9 cellular contexts compared by ENCODE assay signal in the genomic region with DNA sequence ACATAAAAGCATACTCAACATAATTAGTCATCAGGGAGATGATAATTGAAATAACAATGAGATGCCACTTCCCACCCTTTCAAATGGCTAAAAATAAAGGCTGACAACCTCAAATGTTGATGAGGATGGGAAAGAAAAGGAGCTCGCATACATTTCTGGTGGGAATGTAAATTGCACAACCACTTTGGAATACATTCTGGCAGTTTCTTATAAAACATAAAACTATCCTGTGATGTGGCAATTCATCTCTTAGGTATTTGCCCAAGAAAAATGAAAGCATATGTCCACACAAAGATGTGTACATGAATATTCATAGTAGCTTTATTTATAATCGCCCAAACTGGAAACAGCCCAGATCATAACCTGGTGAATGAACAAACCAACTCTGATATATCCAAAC. TPM values are rescaled to one million over a fixed set of nuclear protein-coding genes. Genes with fewer than 3 reads are reported as not detected.
DNase-seq lines count a peak whose midpoint lies in the region; ATAC-seq, FAIRE-seq and TF ChIP-seq lines count a peak whose summit lies in the region.
"Had no signal": no experiment of that assay in that cellular context is flagged by ENCODE, and none has a peak within 500 bp of the region (broad histone marks: within the 10 kb centered on the region; RNA-seq: fewer than 3 reads in every experiment).

No MANE protein-coding gene starts in this region.

- H3K9me3 ChIP-seq in NT2/D1 (ENCODE audit: insufficient read depth, low read length) = no peaks in the 10 kb centered on the region
- H3K9me3 ChIP-seq in H1 (ENCODE audit: insufficient read depth in 2 of 2, low read depth in 1 of 2, low read length in 1 of 2) = no peaks in the 10 kb centered on the region
- H3K9me3 ChIP-seq: uterus had no signal

- no peak overlapping the region for H3K56ac ChIP-seq in H1 (replicated peaks; ENCODE audit: insufficient read length, low read depth, low read length)

- FAIRE-seq in H1 (lab: Jason Lieb, UNC) = no peak

- peaks cover 0 to 1% of the 10 kb centered on the region in 2 experiments for H4K20me1 ChIP-seq in H1 (replicated peaks in 1 of 2; ENCODE audit: control insufficient read depth in 1 of 2, insufficient read depth in 2 of 2, low read length in 2 of 2)

- no peak overlapping the region for H2BK15ac ChIP-seq in H1 (ENCODE audit: low read length)

- POLR2A ChIA-PET in H1 (lab: Charles Lee; ENCODE audit: partially characterized antibody) = interaction anchor here (1.6 kb wide), 1 partner anchor 161 kb away, joined by 3 read pairs; the partner anchor contains the start of gene BGN

- H3K14ac ChIP-seq in H1 (ENCODE audit: insufficient read length) = no peak overlapping the region

- H2BK12ac ChIP-seq in H1 (ENCODE audit: low read depth, low read length) = no peak overlapping the region

- no peak overlapping the region for H4K91ac ChIP-seq in H1 (replicated peaks; ENCODE audit: insufficient read length, low read length)

- H2BK120ac ChIP-seq in H1 (replicated peaks; ENCODE audit: low read depth, low read length) = no peak overlapping the region

- H2BK5ac ChIP-seq in H1 (ENCODE audit: low read depth, low read length) = no peak overlapping the region

- H3K9ac ChIP-seq in NT2/D1 (ENCODE audit: insufficient read length, low read depth) (no peak overlapping the region), H1 (replicated peaks in 1 of 4; ENCODE audit: extremely low read depth in 1 of 4, low read depth in 3 of 4, low read length in 3 of 4) (no peak overlapping the region)

- TF ChIP-seq POLR2A in H1 (IDR thresholded peaks at IDR 0.05; ENCODE audit: control extremely low read depth in 1 of 2, low read depth in 2 of 2, low read length in 2 of 2) = no peak

- H4K5ac ChIP-seq in H1 (ENCODE audit: insufficient read length, low read depth, low read length) = no peak overlapping the region

- H3K4me2 ChIP-seq in H1 (ENCODE audit: insufficient read depth in 1 of 2, low read depth in 2 of 2, low read length in 2 of 2) = peak overlapping the region; percentile 60 to 68

- no peak for TF ChIP-seq CTCF in H1 (IDR thresholded peaks at IDR 0.05; ENCODE audit: control extremely low read depth in 1 of 3, insufficient read depth in 1 of 3, low read depth in 1 of 3, low read length in 3 of 3)

- H3K27me3 ChIP-seq in NT2/D1 (ENCODE audit: insufficient read depth, insufficient read length) (no peaks in the 10 kb centered on the region), H1 (replicated peaks in 1 of 4; ENCODE audit: control insufficient read depth in 3 of 4, extremely low read depth in 1 of 4, insufficient read depth in 3 of 4, low read length in 3 of 4) (no peaks in the 10 kb centered on the region)
- H3K27me3 ChIP-seq: uterus had no signal

- peaks cover 0 to 5% of the 10 kb centered on the region in 2 experiments; a peak in 2 of 4 replicates for H3K79me2 ChIP-seq in H1 (ENCODE audit: control insufficient read depth in 1 of 2, insufficient read depth in 2 of 2, low read length in 2 of 2)

- H3K23ac ChIP-seq in H1 (ENCODE audit: insufficient read length) = no peak overlapping the region

- no peak overlapping the region for H3K27ac ChIP-seq in H1 (ENCODE audit: low read depth, low read length)
- H3K27ac ChIP-seq: uterus had no signal

- intact Hi-C loops in Right ventricle myocardium superior (cut with DNase I) = no loop called here

- ATAC-seq in GM21723 (IDR thresholded peaks at IDR 0.05; ENCODE audit: unreplicated experiment) = no peak
- no peak for ATAC-seq in Right ventricle myocardium superior (ENCODE audit: poor library complexity)

- TF ChIP-seq EP300 in H1 (IDR thresholded peaks at IDR 0.05; ENCODE audit: borderline replicate concordance in 1 of 2, low read depth in 2 of 2, low read length in 2 of 2) = no peak

- H3K4me3 ChIP-seq in NT2/D1 (ENCODE audit: insufficient read length, low read depth) (peak overlapping the region; percentile 26), H1 (ENCODE audit: extremely low read depth in 1 of 4, insufficient read depth in 2 of 4, low read depth in 3 of 4, low read length in 4 of 4) (peak overlapping the region in 2 of 4 experiments; percentile 86 to 98; a peak in 3 of 8 replicates)

- no peak overlapping the region for H4K8ac ChIP-seq in H1 (ENCODE audit: extremely low read depth, insufficient read depth, low read length)

- no peak overlapping the region for H2AFZ ChIP-seq in H1 (ENCODE audit: low read length)

- H3K36me3 ChIP-seq in NT2/D1 (ENCODE audit: insufficient read depth, insufficient read length, low read length) = peaks cover 16% of the 10 kb centered on the region
- peaks cover 0 to 15% (median 0%) of the 10 kb centered on the region in 4 experiments; a peak in 1 of 8 replicates for H3K36me3 ChIP-seq in H1 (ENCODE audit: control insufficient read depth in 2 of 4, insufficient read depth in 4 of 4, low read length in 3 of 4)
- H3K36me3 ChIP-seq: uterus had no signal

- H3K4me1 ChIP-seq in NT2/D1 (ENCODE audit: insufficient read depth, insufficient read length) (no peaks in the 10 kb centered on the region), H1 (replicated peaks in 1 of 4; ENCODE audit: control insufficient read depth in 3 of 4, insufficient read depth in 4 of 4, low read length in 3 of 4) (peaks cover 0 to 6% (median 0%) of the 10 kb centered on the region in 4 experiments; a peak in 1 of 7 replicates)
- H3K4me1 ChIP-seq: uterus had no signal

- no peak overlapping the region for H2BK20ac ChIP-seq in H1 (ENCODE audit: low read length)

- peaks cover 2% of the 10 kb centered on the region; the same call in 1 of the 2 replicates for H3K79me1 ChIP-seq in H1 (ENCODE audit: low read depth, low read length)

- DNase-seq in ELR (ENCODE audit: low read depth) (peak; percentile 32), NT2/D1 (ENCODE audit: low read depth, low spot score) (no peak), H1 (ENCODE audit: low read depth in 1 of 2, low spot score in 2 of 2) (no peak), non-pigmented ciliary epithelial cell (ENCODE audit: low read depth) (peak; percentile 4), NAMALWA (ENCODE audit: low spot score) (no peak), cerebellar nuclear complex (lab: John Stamatoyannopoulos, UW) (no peak), Right ventricle myocardium superior (no peak)

- 85% methylated on average over 2 of the region's 2 CpGs; no CpG with 5 or more reads in 1 of the 2 experiments for WGBS in H1 (ENCODE audit: extremely low coverage in 1 of 2, insufficient coverage in 1 of 2, insufficient read length in 1 of 2, insufficient replicate concordance in 2 of 2, low coverage in 1 of 2, low lambda C conversion rate in 2 of 2, missing lambda C conversion rate in 1 of 2), 2 experiments

- H2AK5ac ChIP-seq in H1 (ENCODE audit: low read depth, low read length) = no peak overlapping the region

- no peak for TF ChIP-seq RAD21 in H1 (IDR thresholded peaks at IDR 0.05 in 1 of 2, conservative IDR thresholded peaks at IDR 0.05 in 1 of 2; ENCODE audit: low read depth in 2 of 2, low read length in 2 of 2)

- no peak overlapping the region for H3K4ac ChIP-seq in H1 (replicated peaks; ENCODE audit: insufficient read length, low read depth, low read length)

- H3K18ac ChIP-seq in H1 (ENCODE audit: extremely low read depth, low read length) = no peak overlapping the region

- no peaks in the 10 kb centered on the region; the same call in 1 of the 2 replicates for H3K23me2 ChIP-seq in H1 (ENCODE audit: low read depth, low read length)

- CTCF ChIA-PET in H1 (lab: Charles Lee; ENCODE audit: partially characterized antibody) = interaction anchor here (0.6 kb wide), 1 partner anchor 82 kb away, joined by 3 read pairs; no protein-coding TSS in a partner anchor

TF ChIP-seq in H1, 55 proteins besides CTCF, POLR2A, EP300 and RAD21:
- TF ChIP-seq SP4 (IDR thresholded peaks at IDR 0.05; ENCODE audit: low read length) (no peak), CHD2 (IDR thresholded peaks at IDR 0.05; ENCODE audit: low read length) (no peak), ATF3 (IDR thresholded peaks at IDR 0.05; ENCODE audit: insufficient read depth, low read depth, low read length) (no peak)

RNA-seq across cellular contexts. Expression of gene ZNF275, which starts 0.7 kb away (rescaled TPM):
- 8.1 and 8.2 TPM in 2 replicates for total RNA-seq in H1 (2021; fragmentation: NEBNext Ultra II Directional; extraction: Animal tissue kit (Norgen Biotek cat#: 25700))
- 8.1 and 9.1 TPM in 2 replicates for polyA plus RNA-seq in H1 (2011; rRNA removed)
- polyA plus RNA-seq in H1 (2011; cell fraction: cytosol; rRNA removed) = 7.6 TPM
- 9.5 TPM for polyA plus RNA-seq in H1 (2011; cell fraction: nucleus; rRNA removed)
- 5.3 to 6.2 TPM (median 5.9 TPM) in 4 replicates for polyA plus RNA-seq in H1 (2012, experiment 1 of 2)
- 1.7 TPM for polyA plus RNA-seq in H1 (2012, experiment 2 of 2)
- polyA plus RNA-seq in H1 (2013, experiment 1 of 2) = 6.5 TPM
- 6.3 TPM for polyA plus RNA-seq in H1 (2013, experiment 2 of 2)
- polyA minus RNA-seq in H1 (2011; rRNA and poly(A)+ RNA removed) = 11.6 and 11.9 TPM in 2 replicates
- 5.9 TPM for polyA minus RNA-seq in H1 (2011; cell fraction: cytosol; rRNA and poly(A)+ RNA removed)
- polyA minus RNA-seq in H1 (2011; cell fraction: nucleus; rRNA and poly(A)+ RNA removed) = 7.7 TPM
- 5.1 TPM for total RNA-seq in Right ventricle myocardium superior

RNA-seq across cellular contexts. Expression of gene PNMA6F, which starts 11.7 kb away (rescaled TPM):
- total RNA-seq in H1 (2021; fragmentation: NEBNext Ultra II Directional; extraction: Animal tissue kit (Norgen Biotek cat#: 25700)) = 0.15 and 0.22 TPM in 2 replicates
- polyA plus RNA-seq in H1 (2011; rRNA removed) = 0.12 and 0.36 TPM in 2 replicates
- polyA plus RNA-seq in H1 (2011; cell fraction: cytosol; rRNA removed) = 0.44 TPM
- polyA plus RNA-seq in H1 (2011; cell fraction: nucleus; rRNA removed) = 0.30 TPM
- 0.25 to 0.40 TPM (median 0.34 TPM) in 4 replicates for polyA plus RNA-seq in H1 (2012, experiment 1 of 2)
- 0.08 TPM for polyA plus RNA-seq in H1 (2012, experiment 2 of 2)
- 0.10 TPM for polyA plus RNA-seq in H1 (2013, experiment 1 of 2)
- 0.07 TPM for polyA plus RNA-seq in H1 (2013, experiment 2 of 2)
- 0.09 TPM in 1 of 2 replicates, not detected in the other for polyA minus RNA-seq in H1 (2011; rRNA and poly(A)+ RNA removed)
- polyA minus RNA-seq in H1 (2011; cell fraction: cytosol; rRNA and poly(A)+ RNA removed) = not detected
- not detected for polyA minus RNA-seq in H1 (2011; cell fraction: nucleus; rRNA and poly(A)+ RNA removed)
- not detected for total RNA-seq in Right ventricle myocardium superior
- total RNA-seq: uterus had no signal

Comparison
In these comparisons a context has a peak if more than half of its experiments do, and no peak if none do; other contexts are left out.
1. DNase-seq: peak in ELR (single experiment) and non-pigmented ciliary epithelial cell (single experiment); none in NT2/D1 (single experiment), H1 (0 of 2), NAMALWA (single experiment), cerebellar nuclear complex (0 of 2) and Right ventricle myocardium superior (single experiment).